8 cellular contexts compared by ENCODE assay signal in genomic region chr5:79237735-79238560, GRCh38. TPM values are rescaled to one million over a fixed set of nuclear protein-coding genes. Genes with fewer than 3 reads are reported as not detected.
DNase-seq lines count a peak whose midpoint lies in the region; ATAC-seq, FAIRE-seq and TF ChIP-seq lines count a peak whose summit lies in the region.

No MANE protein-coding gene starts in this region.

- in situ Hi-C loops in IMR-90 (cut with MboI; ENCODE audit: low sequenced_read_pairs): no loop called here

- H3K9me1 ChIP-seq in IMR-90 (ENCODE audit: insufficient read depth, low read length): no peaks in the 10 kb centered on the region

- TF ChIP-seq CTCF in DND-41 (IDR thresholded peaks at IDR 0.05; ENCODE audit: borderline replicate concordance, extremely low read depth, low read length, poor library complexity, severe bottlenecking): no peak
- TF ChIP-seq CTCF in IMR-90 (conservative IDR thresholded peaks at IDR 0.05; ENCODE audit: low read depth, low read length): no peak
- no peak for TF ChIP-seq CTCF in MCF 10A (IDR thresholded peaks at IDR 0.05; ENCODE audit: unreplicated experiment)
- no peak for TF ChIP-seq CTCF in mesothelial cell of epicardium (IDR thresholded peaks at IDR 0.05; ENCODE audit: unreplicated experiment)

- H3K4me3 Mint-ChIP-seq in MCF 10A (ENCODE audit: unreplicated experiment): peak overlapping the region; percentile 95
- peak overlapping the region; percentile 95 for H3K4me3 Mint-ChIP-seq in mesothelial cell of epicardium

- H3K79me1 ChIP-seq in IMR-90 (ENCODE audit: low read depth in 1 of 2, low read length in 2 of 2): peaks cover 7 to 17% of the 10 kb centered on the region in 2 experiments

- H3K27me3 Mint-ChIP-seq in MCF 10A (ENCODE audit: insufficient read depth, unreplicated experiment) (no peaks in the 10 kb centered on the region), mesothelial cell of epicardium (ENCODE audit: low read depth) (no peaks in the 10 kb centered on the region)

- H3K23ac ChIP-seq in IMR-90 (ENCODE audit: low read depth, low read length): peak overlapping the region; percentile 18

- H2BK120ac ChIP-seq in IMR-90 (ENCODE audit: low read depth, low read length): no peak overlapping the region

- H3K79me2 ChIP-seq in DND-41 (ENCODE audit: insufficient read depth, low read length): peaks cover 51% of the 10 kb centered on the region

- H3K56ac ChIP-seq in IMR-90 (ENCODE audit: extremely low read depth, insufficient read depth, low read length): no peak overlapping the region

- H2AK9ac ChIP-seq in IMR-90 (replicated peaks; ENCODE audit: low read depth, low read length, poor library complexity): peak overlapping the region; percentile 49

- 0 out of 2 replicates have a peak overlapping the region, but pooled peaks have one; percentile 26 for H3K14ac ChIP-seq in IMR-90 (replicated peaks; ENCODE audit: low read depth, low read length)

- no peaks in the 10 kb centered on the region for H3K27me3 ChIP-seq in DND-41 (ENCODE audit: insufficient read depth, low read length, poor library complexity)
- H3K27me3 ChIP-seq in IMR-90 (ENCODE audit: control insufficient read depth, insufficient read depth, low read length): no peaks in the 10 kb centered on the region

- no peak overlapping the region for H2BK20ac ChIP-seq in IMR-90 (ENCODE audit: low read depth, low read length)

- no peak for TF ChIP-seq RAD21 in IMR-90 (IDR thresholded peaks at IDR 0.05; ENCODE audit: low read length)

- H3K27ac Mint-ChIP-seq in MCF 10A (ENCODE audit: low read depth, unreplicated experiment) (peak overlapping the region; percentile 98), mesothelial cell of epicardium (peak overlapping the region; percentile 91)

- BruUV-seq in IMR-90 (replicated peaks; lab: Mats Ljungman, UMichigan) (no TSS peak), MCF 10A (replicated peaks; lab: Mats Ljungman, UMichigan) (TSS peak; percentile 14)

- CTCF ChIA-PET in IMR-90 (lab: Yijun Ruan, JAX) (interaction anchor here (0.6 kb wide), 1 partner anchor 14 kb away, joined by 3 read pairs; no protein-coding TSS in a partner anchor), MCF 10A (lab: Yijun Ruan, JAX) (interaction anchor here (0.7 to 1.8 kb wide), 7 partner anchors 38 to 275 kb away, joined by 3 to 9 read pairs (median 3); no protein-coding TSS in a partner anchor)

- H2BK5ac ChIP-seq in IMR-90 (ENCODE audit: low read depth, low read length, poor library complexity, severe bottlenecking): no peak overlapping the region

- H2AFZ ChIP-seq in DND-41 (ENCODE audit: low read depth, low read length) (peak overlapping the region; percentile 85; the same call in 1 of the 2 replicates), IMR-90 (replicated peaks; ENCODE audit: low read length, poor library complexity) (peak overlapping the region; percentile 97)

- H3K36me3 Mint-ChIP-seq in MCF 10A (ENCODE audit: insufficient read depth, unreplicated experiment) (peaks cover 13% of the 10 kb centered on the region), mesothelial cell of epicardium (peaks cover 4% of the 10 kb centered on the region)

- ATAC-seq in DND-41 (ENCODE audit: insufficient read depth, low read depth) (no peak), IMR-90 (ENCODE audit: low read depth) (no peak)

- H3K9me3 Mint-ChIP-seq in MCF 10A (ENCODE audit: unreplicated experiment) (no peaks in the 10 kb centered on the region), mesothelial cell of epicardium (no peaks in the 10 kb centered on the region)

- H3K27ac ChIP-seq in DND-41 (ENCODE audit: low read length) (no peak overlapping the region), IMR-90 (ENCODE audit: insufficient read depth, low read length) (no peak overlapping the region)

- peak overlapping the region; percentile 73 to 94 for H3K4me3 ChIP-seq in DND-41 (ENCODE audit: low read depth in 1 of 2, low read length in 2 of 2)
- peak overlapping the region; percentile 76 for H3K4me3 ChIP-seq in IMR-90 (ENCODE audit: insufficient read depth, low read depth, low read length)

- H2BK15ac ChIP-seq in IMR-90 (ENCODE audit: low read depth, low read length): no peak overlapping the region

- peak overlapping the region; percentile 95 for H3K4me2 ChIP-seq in DND-41 (ENCODE audit: insufficient read depth, low read length)
- peak overlapping the region; percentile 88 for H3K4me2 ChIP-seq in IMR-90 (ENCODE audit: low read depth, low read length)

- no peak for TF ChIP-seq POLR2A in IMR-90 (IDR thresholded peaks at IDR 0.05; ENCODE audit: low read depth, low read length)

- no peak for DNase-seq in DND-41
- no peak for DNase-seq in IMR-90
- DNase-seq in MCF 10A (ENCODE audit: unreplicated experiment): no peak
- no peak for DNase-seq in mesothelial cell of epicardium (ENCODE audit: low spot score in 2 of 2, unreplicated experiment in 2 of 2)
- DNase-seq in RCC 7860 (ENCODE audit: low spot score): no peak
- no peak for DNase-seq in COLO829 (ENCODE audit: low spot score)
- no peak for DNase-seq in cerebellar nuclear complex (lab: John Stamatoyannopoulos, UW)
- no peak for DNase-seq in stimulated activated CD4-positive, alpha-beta T cell treated with anti-CD3 and anti-CD28 coated beads, Interleukin-4, amount 100 ng/mL, for 4 hours

- H4K5ac ChIP-seq in IMR-90 (ENCODE audit: low read depth, low read length): no peak overlapping the region

- H3K4me1 ChIP-seq in DND-41 (ENCODE audit: insufficient read depth, low read length): peaks cover 49% of the 10 kb centered on the region
- H3K4me1 ChIP-seq in IMR-90 (ENCODE audit: control insufficient read depth, insufficient read depth, low read length): peaks cover 3% of the 10 kb centered on the region; the same call in 1 of the 2 replicates

- no peak overlapping the region for H3K18ac ChIP-seq in IMR-90 (ENCODE audit: low read depth, low read length)

- dilution Hi-C loops in IMR-90 (cut with HindIII; ENCODE audit: low sequenced_read_pairs, unreplicated experiment): no loop called here

- H3K9me3 ChIP-seq in DND-41 (ENCODE audit: insufficient read depth, low read length, severe bottlenecking): no peaks in the 10 kb centered on the region
- H3K9me3 ChIP-seq in IMR-90 (ENCODE audit: control insufficient read depth, insufficient read depth, low read length): no peaks in the 10 kb centered on the region

- no peak overlapping the region for H4K91ac ChIP-seq in IMR-90 (ENCODE audit: insufficient read depth, low read depth, low read length)

- intact Hi-C loops in IMR-90 (cut with micrococcal nuclease) (loop anchor here (2.0 to 10.0 kb wide), 6 partner anchors 79 to 1463 kb away; partner anchors contain the start of gene TBCA), MCF 10A (cut with micrococcal nuclease) (loop anchor here (1.0 to 5.0 kb wide), 2 partner anchors 79 to 226 kb away; no protein-coding TSS in a partner anchor)

- H3K4ac ChIP-seq in IMR-90 (ENCODE audit: low read depth, low read length): no peak overlapping the region

- H3K9ac ChIP-seq in DND-41 (ENCODE audit: low read depth, low read length) (peak overlapping the region; percentile 87), IMR-90 (ENCODE audit: low read depth, low read length) (no peak overlapping the region)

- no peak overlapping the region for H2AK5ac ChIP-seq in IMR-90 (ENCODE audit: low read depth, low read length)

- POLR2A ChIA-PET in IMR-90 (lab: Charles Lee; ENCODE audit: unreplicated experiment) (no interaction called here), MCF 10A (lab: Yijun Ruan, JAX) (interaction anchor here (0.6 to 4.0 kb wide), 25 partner anchors 9 to 592 kb away, joined by 3 to 76 read pairs (median 4); partner anchors contain the start of genes ARSB and HOMER1)

- H4K20me1 ChIP-seq in DND-41 (ENCODE audit: insufficient read depth, low read length) (peaks cover 13% of the 10 kb centered on the region), IMR-90 (ENCODE audit: insufficient read depth, low read length) (peaks cover 18% of the 10 kb centered on the region)

- H3K36me3 ChIP-seq in DND-41 (ENCODE audit: insufficient read depth, low read length) (no peaks in the 10 kb centered on the region; the same call in 1 of the 2 replicates), IMR-90 (ENCODE audit: control insufficient read depth, insufficient read depth, low read length) (no peaks in the 10 kb centered on the region)

- no peak for FAIRE-seq in RCC 7860 (lab: Jason Lieb, UNC)

- peaks cover 22% of the 10 kb centered on the region for H3K4me1 Mint-ChIP-seq in MCF 10A (ENCODE audit: insufficient read depth, unreplicated experiment)
- H3K4me1 Mint-ChIP-seq in mesothelial cell of epicardium: peaks cover 37% of the 10 kb centered on the region

- 53% methylated on average over 3 of the region's 14 CpGs; no CpG with 5 or more reads in 1 of the 2 experiments for WGBS in IMR-90 (ENCODE audit: extremely low coverage in 2 of 2, insufficient read length in 1 of 2), 2 experiments

- 0 out of 4 replicates have a peak overlapping the region, but pooled peaks of 1 of the 2 experiments have one; percentile 6 for H4K8ac ChIP-seq in IMR-90 (ENCODE audit: low read depth in 2 of 2, low read length in 2 of 2)

TF ChIP-seq in IMR-90, 13 proteins besides CTCF, POLR2A, EP300 and RAD21:
- TF ChIP-seq MAZ (IDR thresholded peaks at IDR 0.05; ENCODE audit: borderline replicate concordance, low read depth, low read length) (no peak), CHD1 (IDR thresholded peaks at IDR 0.05; ENCODE audit: low read depth, low read length) (no peak)

RNA-seq across cellular contexts. Expression of gene JMY, which starts 2.0 kb away (rescaled TPM):
- total RNA-seq in IMR-90 (2012; rRNA removed): 3.2 and 5.6 TPM in 2 replicates
- 1.2 and 1.7 TPM in 2 replicates for polyA plus RNA-seq in IMR-90 (2012; rRNA removed)
- polyA plus RNA-seq in IMR-90 (2012; cell fraction: cytosol; rRNA removed): 0.58 and 0.61 TPM in 2 replicates
- polyA plus RNA-seq in IMR-90 (2012; cell fraction: nucleus; rRNA removed; ENCODE audit: low replicate concordance): 0.95 and 4.1 TPM in 2 replicates
- total RNA-seq in MCF 10A (2022): 16.8 and 19.3 TPM in 2 replicates
- 15.7 to 16.7 TPM (median 16.1 TPM) in 3 replicates for total RNA-seq in mesothelial cell of epicardium
